13 cellular contexts compared by ENCODE assay signal in genomic region chr2:104844813-104845551, GRCh38. TPM values are rescaled to one million over a fixed set of nuclear protein-coding genes. Genes with fewer than 3 reads are reported as not detected.
A peak's percentile ranks its signal among the peaks of the same experiment; 100 is the strongest.
DNase-seq lines count a peak whose midpoint lies in the region; ATAC-seq, FAIRE-seq and TF ChIP-seq lines count a peak whose summit lies in the region.
"Had no signal": no experiment of that assay in that cellular context is flagged by ENCODE, and none has a peak within 500 bp of the region (broad histone marks: within the 10 kb centered on the region; RNA-seq: fewer than 3 reads in every experiment).

No MANE protein-coding gene starts in this region.

- 3% methylated on average over 55 of the region's 55 CpGs for WGBS in sigmoid colon, 2 donors

- H3K4me3 Mint-ChIP-seq in activated CD4-positive, alpha-beta T cell treated with anti-CD3 and anti-CD28 coated beads for 36 hours: peak overlapping the region; percentile 29

- TF ChIP-seq POLR2A in sigmoid colon (IDR thresholded peaks at IDR 0.05) (no peak), GM12891 (IDR thresholded peaks at IDR 0.05; ENCODE audit: low read depth, low read length) (no peak)

- H3K9me3 Mint-ChIP-seq in activated CD4-positive, alpha-beta T cell treated with anti-CD3 and anti-CD28 coated beads for 36 hours (ENCODE audit: low read depth): no peaks in the 10 kb centered on the region

- H3K36me3 Mint-ChIP-seq in activated CD4-positive, alpha-beta T cell treated with anti-CD3 and anti-CD28 coated beads for 36 hours (ENCODE audit: low read depth): no peaks in the 10 kb centered on the region

- intact Hi-C loops in activated CD4-positive, alpha-beta T cell treated with anti-CD3 and anti-CD28 coated beads for 36 hours (cut with DNase I, micrococcal nuclease): loop anchor here in 1 of 2 experiments (5.0 kb wide), 1 partner anchor 392 kb away; no protein-coding TSS in a partner anchor
- intact Hi-C loops in sigmoid colon (cut with DNase I): no loop called here

- CTCF ChIA-PET in activated CD4-positive, alpha-beta T cell treated with anti-CD3 and anti-CD28 coated beads for 36 hours (lab: Charles Lee): no interaction called here

- H3K9ac ChIP-seq in iPS-18a (ENCODE audit: low read length): peak overlapping the region; percentile 70
- H3K9ac ChIP-seq: BLaER1 treated with 17β-estradiol and CSF1 and Interleukin-3, amounts not matched to agents 10 nM and 100 nM had no signal

- no peak for ATAC-seq in activated CD4-positive, alpha-beta T cell treated with anti-CD3 and anti-CD28 coated beads for 36 hours
- ATAC-seq in GM19023 (IDR thresholded peaks at IDR 0.05; ENCODE audit: unreplicated experiment): no peak

- no peak overlapping the region for H3K27ac Mint-ChIP-seq in activated CD4-positive, alpha-beta T cell treated with anti-CD3 and anti-CD28 coated beads for 36 hours

- H3K36me3 ChIP-seq in iPS-18a (ENCODE audit: control insufficient read depth, low read depth, low read length) (no peaks in the 10 kb centered on the region), sigmoid colon (no peaks in the 10 kb centered on the region)
- H3K36me3 ChIP-seq: BLaER1 treated with 17β-estradiol and CSF1 and Interleukin-3, amounts not matched to agents 10 nM and 100 nM had no signal

- peaks cover 11% of the 10 kb centered on the region for H3K4me1 Mint-ChIP-seq in activated CD4-positive, alpha-beta T cell treated with anti-CD3 and anti-CD28 coated beads for 36 hours

- H3K4me1 ChIP-seq in iPS-18a (ENCODE audit: control insufficient read depth, low read depth, low read length) (peaks cover 49% of the 10 kb centered on the region), sigmoid colon (peaks cover 0 to 35% (median 31%) of the 10 kb centered on the region in 4 donors)

- H3K4me3 ChIP-seq in iPS-18a (ENCODE audit: low read length): peak overlapping the region; percentile 66
- H3K4me3 ChIP-seq in sigmoid colon: peak overlapping the region in 3 of 4 donors; percentile 7 to 30 (median 29)

- TF ChIP-seq CTCF in sigmoid colon (IDR thresholded peaks at IDR 0.05): no peak

- DNase-seq in activated CD4-positive, alpha-beta T cell treated with anti-CD3 and anti-CD28 coated beads for 36 hours: no peak
- DNase-seq in activated CD4-positive, alpha-beta T cell treated with anti-CD3 and anti-CD28 coated beads, Interleukin-2, amount 50 U/mL, for 4 hours: no peak
- DNase-seq in SK-N-DZ (ENCODE audit: low spot score): peak; percentile 30
- no peak for DNase-seq in sigmoid colon
- DNase-seq in OCI-M2 (lab: John Stamatoyannopoulos, UW; ENCODE audit: unreplicated experiment): no peak
- no peak for DNase-seq in GM12891 (ENCODE audit: insufficient read length, low spot score)
- DNase-seq: activated naive CD4-positive, alpha-beta T cell; SHP77 had no signal

- H3K27ac ChIP-seq in iPS-18a (ENCODE audit: low read length): no peak overlapping the region
- H3K27ac ChIP-seq in sigmoid colon: no peak overlapping the region
- H3K27ac ChIP-seq: BLaER1 treated with 17β-estradiol and CSF1 and Interleukin-3, amounts not matched to agents 10 nM and 100 nM had no signal

- TF ChIP-seq EP300 in sigmoid colon (IDR thresholded peaks at IDR 0.05): no peak

- H3K27me3 ChIP-seq in iPS-18a (ENCODE audit: control insufficient read depth, insufficient read depth, low read length) (peaks cover 95% of the 10 kb centered on the region), sigmoid colon (peaks cover 40 to 88% (median 75%) of the 10 kb centered on the region in 3 donors)

- peaks cover 67% of the 10 kb centered on the region for H3K27me3 Mint-ChIP-seq in activated CD4-positive, alpha-beta T cell treated with anti-CD3 and anti-CD28 coated beads for 36 hours

- no peak for FAIRE-seq in GM12891 (lab: Jason Lieb, UNC)
- FAIRE-seq: GM19239, islet of Langerhans had no signal

- POLR2A ChIA-PET in activated CD4-positive, alpha-beta T cell treated with anti-CD3 and anti-CD28 coated beads for 36 hours (lab: Charles Lee): no interaction called here

- H3K9me3 ChIP-seq in iPS-18a (ENCODE audit: control insufficient read depth, low read depth, low read length) (no peaks in the 10 kb centered on the region), sigmoid colon (no peaks in the 10 kb centered on the region)

TF ChIP-seq in GM12891, 5 proteins besides CTCF, POLR2A, EP300 and RAD21:
- no peak for TF ChIP-seq SPI1 (IDR thresholded peaks at IDR 0.05; ENCODE audit: low read depth, low read length)
- no peak for TF ChIP-seq TAF1 (IDR thresholded peaks at IDR 0.05; ENCODE audit: low read depth, low read length)
- TF ChIP-seq POLR2AphosphoS5 (IDR thresholded peaks at IDR 0.05; ENCODE audit: low read depth, low read length): no peak
- TF ChIP-seq PAX5 (IDR thresholded peaks at IDR 0.05; ENCODE audit: insufficient read depth, low read length, severe bottlenecking): no peak
- TF ChIP-seq POU2F2 (IDR thresholded peaks at IDR 0.05; ENCODE audit: low read depth, low read length): no peak

RNA-seq across cellular contexts. Expression of gene POU3F3, which starts 8.9 kb away (rescaled TPM):
- total RNA-seq in activated CD4-positive, alpha-beta T cell treated with anti-CD3 and anti-CD28 coated beads for 36 hours: not detected
- polyA plus RNA-seq in SK-N-DZ (2014; cell fraction: cytosol; rRNA removed): 0.19 TPM in 1 of 2 replicates, not detected in the other
- 0.26 TPM in 1 of 2 replicates, not detected in the other for polyA plus RNA-seq in SK-N-DZ (2014; cell fraction: nucleus; rRNA removed)
- total RNA-seq in sigmoid colon: 1 to 10 TPM in 1 of 4 donors, under 1 TPM in 3; 0.36 to 1.4 (median 0.80) TPM
- polyA plus RNA-seq in sigmoid colon: under 1 TPM in 1 of 3 donors, not detected in 2; 0.39 TPM
- not detected for polyA plus RNA-seq in GM12891 (2012; ENCODE audit: low read depth, missing spikeins)
